In genomic region chr1:161367684-161368398, GRCh38 we compare ENCODE assay signal across 8 cellular contexts. TPM values are rescaled to one million over a fixed set of nuclear protein-coding genes. Genes with fewer than 3 reads are reported as not detected.
DNase-seq lines count a peak whose midpoint lies in the region; ATAC-seq, FAIRE-seq and TF ChIP-seq lines count a peak whose summit lies in the region.

CFAP126 (minus strand) TSS chr1:161367876; CDS start chr1:161367868, 8 bp downstream.

- DNase-seq in COR-L47 (lab: John Stamatoyannopoulos, UW) (peak; percentile 76), GM19239 (ENCODE audit: insufficient read length, low spot score) (peak; percentile 71), NCI-H2227 treated with DMSO at 0.1 percent for 48 hours (lab: John Stamatoyannopoulos, UW) (peak; percentile 82), fibroblast of lung (ENCODE audit: low read depth in 2 of 2) (peak; percentile 62 to 81), occipital lobe (lab: John Stamatoyannopoulos, UW) (no peak)
- peak; percentile 61 for DNase-seq in activated CD8-positive, alpha-beta T cell treated with anti-CD3 and anti-CD28 coated beads, Interleukin-2, amount 10 ng/mL, durations not matched to agents 7 days and 5 days
- DNase-seq in naive thymus-derived CD8-positive, alpha-beta T cell = peak in 9 of 10 donors; percentile 13 to 81 (median 55)

- no peak within 1 kb of the TSS for H3K4me3 ChIP-seq in fibroblast of lung (replicated peaks in 1 of 4; ENCODE audit: control extremely low read depth in 1 of 4, insufficient read depth in 1 of 4, low read depth in 3 of 4, low read length in 4 of 4)

- no peaks in the 10 kb centered on the region for H3K4me1 ChIP-seq in fibroblast of lung (ENCODE audit: control insufficient read depth, extremely low read depth, insufficient read depth, low read length)

- H4K20me1 ChIP-seq in fibroblast of lung (ENCODE audit: control insufficient read depth, extremely low read depth, insufficient read depth, low read length) = no peaks in the 10 kb centered on the region

- peak within 1 kb of the TSS; percentile 11 for H3K27ac Mint-ChIP-seq in activated CD8-positive, alpha-beta T cell treated with anti-CD3 and anti-CD28 coated beads, Interleukin-2, amount 10 ng/mL, durations not matched to agents 7 days and 5 days
- peak within 1 kb of the TSS; percentile 38 to 94 (median 82) for H3K27ac Mint-ChIP-seq in naive thymus-derived CD8-positive, alpha-beta T cell

- no peaks in the 10 kb centered on the region for H3K9me3 Mint-ChIP-seq in activated CD8-positive, alpha-beta T cell treated with anti-CD3 and anti-CD28 coated beads, Interleukin-2, amount 10 ng/mL, durations not matched to agents 7 days and 5 days (ENCODE audit: insufficient read depth)
- H3K9me3 Mint-ChIP-seq in naive thymus-derived CD8-positive, alpha-beta T cell = no peaks in the 10 kb centered on the region

- CTCF ChIA-PET in activated CD8-positive, alpha-beta T cell treated with anti-CD3 and anti-CD28 coated beads, Interleukin-2, amount 10 ng/mL, durations not matched to agents 7 days and 5 days (lab: Charles Lee) = interaction anchor here (0.8 to 3.7 kb wide), 17 partner anchors 8 to 202 kb away, joined by 3 to 33 read pairs (median 4); partner anchors contain the start of genes B4GALT3, PPOX and TOMM40L

- no peak within 1 kb of the TSS for H3K4me3 Mint-ChIP-seq in activated CD8-positive, alpha-beta T cell treated with anti-CD3 and anti-CD28 coated beads, Interleukin-2, amount 10 ng/mL, durations not matched to agents 7 days and 5 days
- no peak within 1 kb of the TSS for H3K4me3 Mint-ChIP-seq in naive thymus-derived CD8-positive, alpha-beta T cell

- H3K27me3 ChIP-seq in fibroblast of lung (ENCODE audit: control insufficient read depth, insufficient read depth, low read length) = no peaks in the 10 kb centered on the region

- FAIRE-seq in GM19239 (lab: Jason Lieb, UNC) = peak; percentile 82

- no peaks in the 10 kb centered on the region for H3K27me3 Mint-ChIP-seq in activated CD8-positive, alpha-beta T cell treated with anti-CD3 and anti-CD28 coated beads, Interleukin-2, amount 10 ng/mL, durations not matched to agents 7 days and 5 days (ENCODE audit: low read depth)
- H3K27me3 Mint-ChIP-seq in naive thymus-derived CD8-positive, alpha-beta T cell = no peaks in the 10 kb centered on the region

- H3K27ac ChIP-seq in fibroblast of lung (ENCODE audit: insufficient read depth, low read length) = no peak within 1 kb of the TSS

- no peak within 1 kb of the TSS for H3K4me2 ChIP-seq in fibroblast of lung (ENCODE audit: extremely low read depth, insufficient read depth, low read length)

- TF ChIP-seq CTCF in fibroblast of lung (conservative IDR thresholded peaks at IDR 0.05 in 1 of 2, IDR thresholded peaks at IDR 0.05 in 1 of 2; ENCODE audit: low read depth in 1 of 2, low read length in 2 of 2) = no peak

- H3K9me3 ChIP-seq in fibroblast of lung (ENCODE audit: control insufficient read depth, insufficient read depth, low read depth, low read length) = no peaks in the 10 kb centered on the region

- ATAC-seq in HG03280 (IDR thresholded peaks at IDR 0.05; ENCODE audit: unreplicated experiment) = peak; percentile 93
- peak; percentile 99 for ATAC-seq in activated CD8-positive, alpha-beta T cell treated with anti-CD3 and anti-CD28 coated beads, Interleukin-2, amount 10 ng/mL, durations not matched to agents 7 days and 5 days
- peak; percentile 100 for ATAC-seq in naive thymus-derived CD8-positive, alpha-beta T cell

- POLR2A ChIA-PET in activated CD8-positive, alpha-beta T cell treated with anti-CD3 and anti-CD28 coated beads, Interleukin-2, amount 10 ng/mL, durations not matched to agents 7 days and 5 days (lab: Charles Lee) = interaction anchor here (1.6 kb wide), 1 partner anchor 62 kb away, joined by 3 read pairs; no protein-coding TSS in a partner anchor
- POLR2A ChIA-PET in naive thymus-derived CD8-positive, alpha-beta T cell (lab: Charles Lee) = interaction anchor here (0.6 to 1.5 kb wide), 3 partner anchors 16 to 189 kb away, joined by 4 to 6 read pairs (median 4); partner anchors contain the start of gene TOMM40L

- H3K9ac ChIP-seq in fibroblast of lung (ENCODE audit: insufficient read depth, low read length) = no peak within 1 kb of the TSS

- H3K36me3 Mint-ChIP-seq in activated CD8-positive, alpha-beta T cell treated with anti-CD3 and anti-CD28 coated beads, Interleukin-2, amount 10 ng/mL, durations not matched to agents 7 days and 5 days (ENCODE audit: low read depth) = peaks cover 22% of the 10 kb centered on the region
- peaks cover 0 to 33% (median 9%) of the 10 kb centered on the region in 3 donors for H3K36me3 Mint-ChIP-seq in naive thymus-derived CD8-positive, alpha-beta T cell

- H3K79me2 ChIP-seq in fibroblast of lung (ENCODE audit: control insufficient read depth, insufficient read depth, low read length) = no peaks in the 10 kb centered on the region

- no peaks in the 10 kb centered on the region for H3K36me3 ChIP-seq in fibroblast of lung (ENCODE audit: control insufficient read depth, insufficient read depth, low read length)

- no peak within 1 kb of the TSS for H2AFZ ChIP-seq in fibroblast of lung (ENCODE audit: low read length)

- peaks cover 4% of the 10 kb centered on the region for H3K4me1 Mint-ChIP-seq in activated CD8-positive, alpha-beta T cell treated with anti-CD3 and anti-CD28 coated beads, Interleukin-2, amount 10 ng/mL, durations not matched to agents 7 days and 5 days (ENCODE audit: low read depth)
- peaks cover 6 to 9% (median 8%) of the 10 kb centered on the region in 4 donors for H3K4me1 Mint-ChIP-seq in naive thymus-derived CD8-positive, alpha-beta T cell

RNA-seq across cellular contexts. Expression of gene CFAP126, which starts in this region (rescaled TPM):
- not detected for total RNA-seq in activated CD8-positive, alpha-beta T cell treated with anti-CD3 and anti-CD28 coated beads, Interleukin-2, amount 10 ng/mL, durations not matched to agents 7 days and 5 days
- total RNA-seq in fibroblast of lung = not detected in 2 replicates
- not detected in 2 replicates for polyA plus RNA-seq in fibroblast of lung
- polyA plus RNA-seq in fibroblast of lung (2012) = not detected in 2 replicates
- not detected in 2 replicates for polyA minus RNA-seq in fibroblast of lung (ENCODE audit: low replicate concordance)
- not detected for total RNA-seq in naive thymus-derived CD8-positive, alpha-beta T cell
- polyA plus RNA-seq in naive thymus-derived CD8-positive, alpha-beta T cell = not detected
- total RNA-seq in occipital lobe = 0.31 TPM

Comparison
In these comparisons a context has a peak if more than half of its experiments do, and no peak if none do; other contexts are left out.
1. Peak in DNase-seq and ATAC-seq in activated CD8-positive, alpha-beta T cell treated with anti-CD3 and anti-CD28 coated beads, Interleukin-2, amount 10 ng/mL, durations not matched to agents 7 days and 5 days; RNA of the gene not detected or under 1 TPM.
2. Peak in DNase-seq in fibroblast of lung; RNA of the gene not detected or under 1 TPM.
3. Peak in DNase-seq and ATAC-seq in naive thymus-derived CD8-positive, alpha-beta T cell; RNA of the gene not detected or under 1 TPM.